In the genomic region with DNA sequence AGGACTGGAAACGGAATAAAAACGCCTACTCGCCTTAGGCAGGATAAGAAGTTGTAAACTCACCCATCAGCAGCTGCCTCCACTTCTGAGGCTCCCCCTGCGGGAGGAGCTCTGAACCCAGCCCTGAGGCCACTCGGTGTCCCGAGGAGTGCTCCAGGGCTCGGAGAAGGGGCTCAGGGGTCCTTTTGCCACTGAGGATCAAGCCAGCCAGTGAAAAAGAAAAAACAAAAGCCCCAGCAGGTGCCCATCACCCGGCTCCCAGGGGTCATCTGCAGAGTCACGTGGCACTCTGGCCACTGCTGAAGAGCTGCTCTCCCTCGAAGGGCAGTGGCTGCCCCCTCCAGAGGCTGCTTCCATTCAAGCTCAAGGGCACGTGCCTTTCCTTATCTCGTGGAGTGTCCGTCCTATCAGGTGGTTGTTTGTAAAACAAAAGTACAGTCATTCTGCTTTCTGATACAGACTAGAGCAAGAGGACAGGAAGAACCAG, we compare ENCODE assay signal across 17 cellular contexts. TPM values are rescaled to one million over a fixed set of nuclear protein-coding genes. Genes with fewer than 3 reads are reported as not detected.
DNase-seq lines count a peak whose midpoint lies in the region; ATAC-seq and TF ChIP-seq lines count a peak whose summit lies in the region.
"Had no signal": no experiment of that assay in that cellular context is flagged by ENCODE, and none has a peak within 500 bp of the region (broad histone marks: within the 10 kb centered on the region; RNA-seq: fewer than 3 reads in every experiment).

No MANE protein-coding gene starts in this region.

- no peaks in the 10 kb centered on the region for H3K9me2 ChIP-seq in GM23338 (ENCODE audit: insufficient read depth)

- H3K4me1 ChIP-seq in GM23338 (ENCODE audit: insufficient read depth) (peaks cover 8% of the 10 kb centered on the region; the same call in 1 of the 2 replicates), adrenal gland (replicated peaks in 1 of 2) (peaks cover 0 to 8% of the 10 kb centered on the region in 2 donors)
- H3K4me1 ChIP-seq: breast epithelium, SJCRH30 had no signal

- H3F3A ChIP-seq in GM23338 (replicated peaks; ENCODE audit: low read depth), result 0 out of 2 replicates have a peak, but pooled peaks cover 3% of the 10 kb centered on the region

- TF ChIP-seq POLR2A in adrenal gland (IDR thresholded peaks at IDR 0.05) (peak in 1 of 2 donors; percentile 75), GM18505 (IDR thresholded peaks at IDR 0.05; ENCODE audit: borderline replicate concordance, extremely low read depth, insufficient read depth, insufficient read length) (no peak)

- H3K36me3 Mint-ChIP-seq in GM23338 (ENCODE audit: low read depth), result peaks cover 7% of the 10 kb centered on the region; the same call in 1 of the 3 replicates
- no peaks in the 10 kb centered on the region for H3K36me3 Mint-ChIP-seq in activated naive CD4-positive, alpha-beta T cell treated with anti-CD3 and anti-CD28 coated beads for 36 hours (ENCODE audit: low read depth)

- H3K27me3 Mint-ChIP-seq in GM23338 (ENCODE audit: insufficient read depth, low read depth, poor library complexity), result peaks cover 11% of the 10 kb centered on the region
- H3K27me3 Mint-ChIP-seq in activated naive CD4-positive, alpha-beta T cell treated with anti-CD3 and anti-CD28 coated beads for 36 hours (ENCODE audit: low read depth), result no peaks in the 10 kb centered on the region
- H3K27me3 Mint-ChIP-seq: naive thymus-derived CD4-positive, alpha-beta T cell had no signal

- ATAC-seq in GM23338 (peak; percentile 86), GM18505 (IDR thresholded peaks at IDR 0.05; ENCODE audit: unreplicated experiment) (no peak)
- ATAC-seq: left lobe of liver; naive thymus-derived CD4-positive, alpha-beta T cell had no signal

- H3K27ac Mint-ChIP-seq in GM23338, result peak overlapping the region; percentile 64; the same call in 1 of the 2 replicates
- no peak overlapping the region for H3K27ac Mint-ChIP-seq in activated naive CD4-positive, alpha-beta T cell treated with anti-CD3 and anti-CD28 coated beads for 36 hours

- peaks cover 8% of the 10 kb centered on the region; the same call in 1 of the 2 replicates for H4K20me1 ChIP-seq in GM23338 (replicated peaks; ENCODE audit: insufficient read depth)

- no peaks in the 10 kb centered on the region for H3K9me3 ChIP-seq in adrenal gland (replicated peaks in 1 of 3)
- H3K9me3 ChIP-seq: breast epithelium, SJCRH30, tibial nerve had no signal

- peak overlapping the region; percentile 26; the same call in 2 of the 3 replicates for H3K4me3 Mint-ChIP-seq in GM23338
- H3K4me3 Mint-ChIP-seq in activated naive CD4-positive, alpha-beta T cell treated with anti-CD3 and anti-CD28 coated beads for 36 hours, result no peak overlapping the region
- H3K4me3 Mint-ChIP-seq: naive thymus-derived CD4-positive, alpha-beta T cell had no signal

- WGBS in adrenal gland, 4 donors, result 28 to 41% (median 35%) methylated on average over 9 to 13 of the region's 13 CpGs

- peaks cover 28% of the 10 kb centered on the region for H3K4me1 Mint-ChIP-seq in GM23338
- no peaks in the 10 kb centered on the region for H3K4me1 Mint-ChIP-seq in activated naive CD4-positive, alpha-beta T cell treated with anti-CD3 and anti-CD28 coated beads for 36 hours (ENCODE audit: low read depth)

- TF ChIP-seq CTCF in GM23338 (conservative IDR thresholded peaks at IDR 0.05; ENCODE audit: low read depth in 2 of 2) (peak; percentile 35 to 57; a peak in 3 of 4 replicates), adrenal gland (IDR thresholded peaks at IDR 0.05) (peak in 2 of 6 experiments; percentile 19 to 24)

- CTCF ChIA-PET in activated naive CD4-positive, alpha-beta T cell treated with anti-CD3 and anti-CD28 coated beads for 36 hours (lab: Charles Lee), result interaction anchor here (0.5 kb wide), 1 partner anchor 12 kb away, joined by 3 read pairs; no protein-coding TSS in a partner anchor

- H3K4me2 ChIP-seq in GM23338, result peak overlapping the region; percentile 25; the same call in 1 of the 2 replicates

- H3K27ac ChIP-seq in GM23338 (ENCODE audit: low read depth) (peak overlapping the region; percentile 1; the same call in 1 of the 2 replicates), adrenal gland (peak overlapping the region; percentile 62 to 84 (median 78))
- H3K27ac ChIP-seq: breast epithelium, SJCRH30 had no signal

- H3K4me3 ChIP-seq in GM23338 (no peak overlapping the region), adrenal gland (peak overlapping the region in 1 of 4 donors; percentile 23)
- H3K4me3 ChIP-seq: breast epithelium, SJCRH30, tibial nerve had no signal

- H3K9me3 Mint-ChIP-seq in GM23338, result no peaks in the 10 kb centered on the region
- H3K9me3 Mint-ChIP-seq in activated naive CD4-positive, alpha-beta T cell treated with anti-CD3 and anti-CD28 coated beads for 36 hours, result no peaks in the 10 kb centered on the region
- H3K9me3 Mint-ChIP-seq: naive thymus-derived CD4-positive, alpha-beta T cell had no signal

- H3K27me3 ChIP-seq in GM23338 (ENCODE audit: insufficient read depth), result no peaks in the 10 kb centered on the region
- no peaks in the 10 kb centered on the region for H3K27me3 ChIP-seq in adrenal gland
- H3K27me3 ChIP-seq: breast epithelium, SJCRH30, tibial nerve had no signal

- H3K79me2 ChIP-seq in GM23338 (replicated peaks; ENCODE audit: insufficient read depth), result no peaks in the 10 kb centered on the region

- intact Hi-C loops in adrenal gland (cut with DNase I), result no loop called here
- intact Hi-C loops in activated naive CD4-positive, alpha-beta T cell treated with anti-CD3 and anti-CD28 coated beads for 36 hours (cut with micrococcal nuclease), result no loop called here

- DNase-seq in AG08395 (ENCODE audit: low spot score) (peak; percentile 10), GM23338 (ENCODE audit: low spot score) (peak; percentile 64), adrenal gland (peak in 6 of 7 donors; percentile 72 to 87 (median 80)), islet precursor cell (peak; percentile 62), GOT3 (lab: John Stamatoyannopoulos, UW) (no peak)
- DNase-seq in activated T-cell treated with anti-CD3 and anti-CD28 coated beads, Interleukin-2, amount 50 U/mL, for 1 hour, result no peak
- no peak for DNase-seq in activated naive CD4-positive, alpha-beta T cell treated with anti-CD3 and anti-CD28 coated beads for 36 hours
- DNase-seq: activated CD8-positive, alpha-beta memory T cell treated with anti-CD3 and anti-CD28 coated beads for 24 hours; activated naive CD4-positive, alpha-beta T cell; naive thymus-derived CD4-positive, alpha-beta T cell; NCI-H1930; stimulated activated CD4-positive, alpha-beta T cell treated with anti-CD3 and anti-CD28 coated beads, Interleukin-1b, Interleukin-23, amount 100 ng/mL, for 48 hours had no signal

- H3K36me3 ChIP-seq in GM23338 (ENCODE audit: insufficient read depth) (0 out of 2 replicates have a peak, but pooled peaks cover 3% of the 10 kb centered on the region), adrenal gland (replicated peaks in 1 of 2) (peaks cover 0 to 21% of the 10 kb centered on the region in 2 donors)
- H3K36me3 ChIP-seq: breast epithelium, SJCRH30 had no signal

- H2AFZ ChIP-seq in GM23338, result no peak overlapping the region

TF ChIP-seq in GM23338, 12 proteins besides CTCF, POLR2A, EP300 and RAD21 (continues in another document):
- no peak for TF ChIP-seq EZH2phosphoT487 (IDR thresholded peaks at IDR 0.05; ENCODE audit: unreplicated experiment)
- TF ChIP-seq ZNF331 (CRISPR knock-in tag; IDR thresholded peaks at IDR 0.05; ENCODE audit: low read depth), result no peak
- no peak for TF ChIP-seq STAT1 (IDR thresholded peaks at IDR 0.05; ENCODE audit: unreplicated experiment)
- no peak for TF ChIP-seq POLR2AphosphoS5 (IDR thresholded peaks at IDR 0.05; ENCODE audit: low read depth)
- no peak for TF ChIP-seq ZNF114 (CRISPR knock-in tag; IDR thresholded peaks at IDR 0.05)
- TF ChIP-seq JUNB (IDR thresholded peaks at IDR 0.05; ENCODE audit: unreplicated experiment), result no peak
- no peak for TF ChIP-seq CREB1 (CRISPR knock-in tag; IDR thresholded peaks at IDR 0.05; ENCODE audit: low read depth)

RNA-seq across cellular contexts. Expression of gene NUP50, which starts 29.0 kb away (rescaled TPM):
- total RNA-seq in GM23338 (2014; rRNA removed; shearing (Covaris generic)), result 96.6 and 97.4 TPM in 2 replicates
- polyA plus RNA-seq in GM23338 (2016; fragmentation: Nextera tagmentation; extraction: Ambion mirVana) (43.7 and 45.9 TPM in 2 replicates), adrenal gland (10 to 100 TPM; 14.9 to 45.9 (median 23.1) TPM)
- 100 to 1,000 TPM in 2 of 8 donors, 10 to 100 TPM in 6; 48.9 to 126 (median 69.9) TPM for total RNA-seq in adrenal gland
- total RNA-seq in activated naive CD4-positive, alpha-beta T cell treated with anti-CD3 and anti-CD28 coated beads for 36 hours, result 100 to 1,000 TPM; 151 to 154 TPM

RNA-seq across cellular contexts. Expression of gene KIAA0930, which starts 48.0 kb away (rescaled TPM):
- total RNA-seq in GM23338 (2014; rRNA removed; shearing (Covaris generic)), result 78.6 and 81.8 TPM in 2 replicates
- polyA plus RNA-seq in GM23338 (2016; fragmentation: Nextera tagmentation; extraction: Ambion mirVana) (15.0 and 19.1 TPM in 2 replicates), adrenal gland (100 to 1,000 TPM in 2 of 3 donors, 10 to 100 TPM in 1; 43.3 to 183 (median 152) TPM)
- 100 to 1,000 TPM in 4 of 8 donors, 10 to 100 TPM in 4; 52.7 to 142 (median 96.4) TPM for total RNA-seq in adrenal gland
- 10 to 100 TPM; 16.6 to 19.5 TPM for total RNA-seq in activated naive CD4-positive, alpha-beta T cell treated with anti-CD3 and anti-CD28 coated beads for 36 hours

Comparison
In these comparisons a context has a peak if more than half of its experiments do, and no peak if none do; other contexts are left out.
1. DNase-seq: peak in AG08395 (single experiment), GM23338 (single experiment), adrenal gland (6 of 7) and islet precursor cell (single experiment); none in activated T-cell treated with anti-CD3 and anti-CD28 coated beads, Interleukin-2, amount 50 U/mL, for 1 hour (single experiment), GOT3 (single experiment) and activated naive CD4-positive, alpha-beta T cell treated with anti-CD3 and anti-CD28 coated beads for 36 hours (single experiment).